In the genomic region with DNA sequence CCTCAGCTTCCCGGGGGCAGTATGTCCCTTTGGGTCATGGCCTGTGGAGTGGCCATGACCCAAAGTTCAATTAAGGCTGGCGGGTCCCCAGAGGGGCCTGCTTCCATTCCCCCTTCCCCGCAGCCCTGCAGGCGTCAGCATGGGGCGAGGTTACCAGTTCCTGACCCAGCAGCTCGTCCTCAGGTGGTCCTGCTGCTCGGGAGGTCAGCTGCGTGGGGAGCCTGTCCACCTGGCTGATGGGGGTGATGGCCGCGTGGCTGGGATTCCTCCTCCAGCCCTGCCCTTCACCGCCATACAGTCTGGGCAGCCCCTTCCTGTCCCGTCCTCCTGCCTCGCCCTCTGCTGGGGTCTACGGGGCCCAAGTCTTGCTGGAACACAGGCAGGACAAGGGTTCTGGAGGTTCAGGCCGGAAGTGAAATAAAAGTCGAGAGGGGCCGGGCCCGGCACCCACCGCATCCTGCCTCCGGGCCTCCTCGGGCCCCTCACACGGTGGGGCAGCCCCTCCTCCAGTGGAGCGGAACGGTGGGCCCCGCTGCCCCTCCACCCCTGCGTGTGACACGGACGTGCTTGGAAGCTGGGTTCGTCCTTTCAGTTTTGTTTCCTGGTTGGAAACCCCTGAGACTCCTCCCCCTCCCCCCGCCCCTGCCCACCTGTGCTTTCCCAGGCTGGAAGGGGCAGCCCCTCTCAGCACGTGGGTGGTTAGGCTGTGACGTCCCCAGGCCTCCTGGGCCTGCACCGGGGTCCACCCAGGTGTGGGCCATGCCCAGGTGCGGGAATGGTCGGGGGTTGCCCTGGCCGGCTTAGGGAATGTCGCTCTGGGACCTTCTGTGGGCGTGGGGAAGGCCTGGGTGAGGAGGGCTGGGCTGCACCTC, we compare ENCODE assay signal across 1 cellular context.
A peak's percentile ranks its signal among the peaks of the same experiment; 100 is the strongest.
TF ChIP-seq lines count a peak whose summit lies in the region.

No MANE protein-coding gene starts in this region.

TF ChIP-seq in HCT116, 20 proteins besides CTCF, POLR2A, EP300 and RAD21:
- no peak for TF ChIP-seq ZNF274 (IDR thresholded peaks at IDR 0.05; ENCODE audit: low read depth, low read length)
- TF ChIP-seq POLR2AphosphoS5 (IDR thresholded peaks at IDR 0.05; ENCODE audit: low read depth, low read length), result peak; percentile 54; the same call in 1 of the 2 replicates
